ENCODE assay signal across 1 cellular context in the genomic region with DNA sequence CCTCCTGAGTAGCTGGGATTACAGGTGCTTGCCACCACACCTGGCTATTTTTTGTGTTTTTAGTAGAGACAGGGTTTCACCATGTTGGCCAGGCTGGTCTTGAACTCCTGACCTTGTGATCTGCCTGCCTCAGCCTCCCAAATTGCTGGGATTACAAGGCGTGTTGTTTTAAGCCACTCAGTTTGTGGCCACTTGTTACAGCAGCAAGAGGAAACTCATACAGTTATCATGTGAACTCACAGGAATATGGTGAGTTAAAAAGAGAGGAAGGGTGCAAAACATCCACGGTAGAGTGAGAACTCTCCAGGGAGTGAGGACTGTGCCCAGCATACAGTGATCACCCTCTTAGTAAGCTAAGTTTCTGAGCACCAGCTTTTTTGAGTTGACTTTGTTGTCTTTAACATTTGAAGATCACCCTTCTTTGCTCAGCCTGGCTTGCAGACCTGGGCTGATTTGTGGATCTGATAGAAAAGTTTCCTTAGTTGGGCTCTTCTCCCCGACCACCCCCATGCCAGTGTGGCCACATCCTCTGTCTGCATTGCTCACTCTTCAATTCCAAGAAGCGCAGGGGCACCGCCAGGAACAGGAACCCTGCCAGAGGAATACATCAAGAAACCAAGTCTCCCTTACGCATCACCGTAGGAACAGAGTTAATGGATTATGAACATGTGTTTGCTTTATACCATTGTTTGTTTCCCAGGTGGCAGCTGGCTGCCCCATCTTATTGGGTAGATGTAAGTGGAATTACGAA.
A peak's percentile ranks its signal among the peaks of the same experiment; 100 is the strongest.
TF ChIP-seq lines count a peak whose summit lies in the region.

No MANE protein-coding gene starts in this region.

TF ChIP-seq in HepG2, 621 proteins besides CTCF, POLR2A, EP300 and RAD21:
- TF ChIP-seq ZNF12 (CRISPR knock-in tag; IDR thresholded peaks at IDR 0.05), result peak; percentile 93
- TF ChIP-seq, protein P1, sequence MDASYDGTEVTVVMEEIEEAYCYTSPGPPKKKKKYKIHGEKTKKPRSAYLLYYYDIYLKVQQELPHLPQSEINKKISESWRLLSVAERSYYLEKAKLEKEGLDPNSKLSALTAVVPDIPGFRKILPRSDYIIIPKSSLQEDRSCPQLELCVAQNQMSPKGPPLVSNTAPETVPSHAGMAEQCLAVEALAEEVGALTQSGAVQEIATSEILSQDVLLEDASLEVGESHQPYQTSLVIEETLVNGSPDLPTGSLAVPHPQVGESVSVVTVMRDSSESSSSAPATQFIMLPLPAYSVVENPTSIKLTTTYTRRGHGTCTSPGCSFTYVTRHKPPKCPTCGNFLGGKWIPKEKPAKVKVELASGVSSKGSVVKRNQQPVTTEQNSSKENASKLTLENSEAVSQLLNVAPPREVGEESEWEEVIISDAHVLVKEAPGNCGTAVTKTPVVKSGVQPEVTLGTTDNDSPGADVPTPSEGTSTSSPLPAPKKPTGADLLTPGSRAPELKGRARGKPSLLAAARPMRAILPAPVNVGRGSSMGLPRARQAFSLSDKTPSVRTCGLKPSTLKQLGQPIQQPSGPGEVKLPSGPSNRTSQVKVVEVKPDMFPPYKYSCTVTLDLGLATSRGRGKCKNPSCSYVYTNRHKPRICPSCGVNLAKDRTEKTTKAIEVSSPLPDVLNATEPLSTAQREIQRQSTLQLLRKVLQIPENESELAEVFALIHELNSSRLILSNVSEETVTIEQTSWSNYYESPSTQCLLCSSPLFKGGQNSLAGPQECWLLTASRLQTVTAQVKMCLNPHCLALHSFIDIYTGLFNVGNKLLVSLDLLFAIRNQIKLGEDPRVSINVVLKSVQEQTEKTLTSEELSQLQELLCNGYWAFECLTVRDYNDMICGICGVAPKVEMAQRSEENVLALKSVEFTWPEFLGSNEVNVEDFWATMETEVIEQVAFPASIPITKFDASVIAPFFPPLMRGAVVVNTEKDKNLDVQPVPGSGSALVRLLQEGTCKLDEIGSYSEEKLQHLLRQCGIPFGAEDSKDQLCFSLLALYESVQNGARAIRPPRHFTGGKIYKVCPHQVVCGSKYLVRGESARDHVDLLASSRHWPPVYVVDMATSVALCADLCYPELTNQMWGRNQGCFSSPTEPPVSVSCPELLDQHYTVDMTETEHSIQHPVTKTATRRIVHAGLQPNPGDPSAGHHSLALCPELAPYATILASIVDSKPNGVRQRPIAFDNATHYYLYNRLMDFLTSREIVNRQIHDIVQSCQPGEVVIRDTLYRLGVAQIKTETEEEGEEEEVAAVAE (CRISPR knock-in tag; IDR thresholded peaks at IDR 0.05; ENCODE audit: borderline replicate concordance), result no peak
TF ChIP-seq in HepG2: peak in this region for 1.
